In the genomic region with DNA sequence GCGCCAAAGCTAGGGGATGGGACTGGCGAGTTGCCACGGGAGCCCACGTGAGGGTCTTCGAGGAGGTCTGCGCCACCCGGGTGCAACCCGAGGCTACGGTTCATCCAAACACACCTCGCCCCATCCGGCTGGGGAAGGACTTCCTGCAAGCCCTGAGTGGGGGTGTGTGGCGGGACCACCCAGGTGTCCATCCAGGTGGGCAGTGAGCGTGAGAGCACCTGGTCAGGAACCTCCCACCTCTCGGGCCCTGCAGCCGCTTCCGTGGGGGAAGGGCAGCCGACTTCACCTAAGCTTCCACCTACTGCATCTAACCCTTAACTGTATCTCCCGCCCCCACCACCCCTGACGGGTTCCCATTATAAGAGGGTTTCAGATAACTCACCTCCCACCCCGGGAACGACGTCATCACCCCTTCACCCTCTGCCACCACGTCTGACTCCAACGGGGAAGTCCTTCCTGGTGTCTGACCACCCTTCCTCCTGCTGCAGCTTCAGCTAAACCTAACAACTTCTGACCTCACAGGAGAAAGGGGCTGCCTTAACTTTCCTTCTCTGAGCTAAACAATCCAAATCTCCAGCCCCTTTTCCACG, we compare ENCODE assay signal across 9 cellular contexts. TPM values are rescaled to one million over a fixed set of nuclear protein-coding genes. Genes with fewer than 3 reads are reported as not detected.
A peak's percentile ranks its signal among the peaks of the same experiment; 100 is the strongest.
DNase-seq lines count a peak whose midpoint lies in the region; ATAC-seq and TF ChIP-seq lines count a peak whose summit lies in the region.
"Had no signal": no experiment of that assay in that cellular context is flagged by ENCODE, and none has a peak within 500 bp of the region (broad histone marks: within the 10 kb centered on the region; RNA-seq: fewer than 3 reads in every experiment).

No MANE protein-coding gene starts in this region.

- no peaks in the 10 kb centered on the region for H3K9me3 Mint-ChIP-seq in activated naive CD8-positive, alpha-beta T cell treated with anti-CD3 and anti-CD28 coated beads for 36 hours
- H3K9me3 Mint-ChIP-seq in osteocyte (ENCODE audit: unreplicated experiment) = no peaks in the 10 kb centered on the region

- ATAC-seq in GM18867 (IDR thresholded peaks at IDR 0.05; ENCODE audit: unreplicated experiment) = no peak

- H3K4me1 Mint-ChIP-seq in activated naive CD8-positive, alpha-beta T cell treated with anti-CD3 and anti-CD28 coated beads for 36 hours = peaks cover 19% of the 10 kb centered on the region
- peaks cover 20% of the 10 kb centered on the region for H3K4me1 Mint-ChIP-seq in osteocyte (ENCODE audit: unreplicated experiment)

- H3K27ac ChIP-seq in OCI-LY3 (ENCODE audit: low read length) = no peak overlapping the region
- H3K27ac ChIP-seq in tibial nerve = peak overlapping the region in 1 of 4 donors; percentile 10
- H3K27ac ChIP-seq: right lobe of liver had no signal

- peak overlapping the region; percentile 99 for H3K4me2 ChIP-seq in OCI-LY3 (ENCODE audit: low read length)

- H3K4me3 Mint-ChIP-seq in activated naive CD8-positive, alpha-beta T cell treated with anti-CD3 and anti-CD28 coated beads for 36 hours = peak overlapping the region; percentile 75
- peak overlapping the region; percentile 74 for H3K4me3 Mint-ChIP-seq in osteocyte (ENCODE audit: unreplicated experiment)

- H2AFZ ChIP-seq in OCI-LY3 (ENCODE audit: low read depth, low read length) = peak overlapping the region; percentile 56; the same call in 1 of the 2 replicates

- peak overlapping the region; percentile 79 for H3K4me3 ChIP-seq in OCI-LY3 (ENCODE audit: low read length)
- peak overlapping the region in 1 of 4 donors; percentile 41 for H3K4me3 ChIP-seq in tibial nerve

- no peak for TF ChIP-seq POLR2A in tibial nerve (IDR thresholded peaks at IDR 0.05)

- no peaks in the 10 kb centered on the region for H4K20me1 ChIP-seq in OCI-LY3 (ENCODE audit: insufficient read depth, low read length)

- H3K27ac Mint-ChIP-seq in activated naive CD8-positive, alpha-beta T cell treated with anti-CD3 and anti-CD28 coated beads for 36 hours = peak overlapping the region; percentile 6
- H3K27ac Mint-ChIP-seq in osteocyte (ENCODE audit: unreplicated experiment) = no peak overlapping the region

- H3K9ac ChIP-seq in ES-I3 (ENCODE audit: low read depth, low read length) = peak overlapping the region; percentile 38; the same call in 1 of the 2 replicates
- H3K9ac ChIP-seq in OCI-LY3 (ENCODE audit: low read length) = peak overlapping the region; percentile 65; the same call in 1 of the 2 replicates

- peaks cover 12% of the 10 kb centered on the region for H3K27me3 Mint-ChIP-seq in activated naive CD8-positive, alpha-beta T cell treated with anti-CD3 and anti-CD28 coated beads for 36 hours
- peaks cover 21% of the 10 kb centered on the region for H3K27me3 Mint-ChIP-seq in osteocyte (ENCODE audit: unreplicated experiment)

- 11 to 12% methylated on average over 24 to 25 of the region's 25 CpGs for WGBS in tibial nerve, 2 donors

- H3K36me3 ChIP-seq in ES-I3 (ENCODE audit: insufficient read depth, low read length) (no peaks in the 10 kb centered on the region), OCI-LY3 (replicated peaks; ENCODE audit: low read depth, low read length) (no peaks in the 10 kb centered on the region), tibial nerve (no peaks in the 10 kb centered on the region)
- H3K36me3 ChIP-seq: right lobe of liver had no signal

- TF ChIP-seq CTCF in OCI-LY3 (IDR thresholded peaks at IDR 0.05; ENCODE audit: low read depth, low read length) (no peak), osteocyte (IDR thresholded peaks at IDR 0.05) (no peak), tibial nerve (IDR thresholded peaks at IDR 0.05) (no peak)

- H3K27me3 ChIP-seq in OCI-LY3 (ENCODE audit: low read depth, low read length) (peaks cover 48% of the 10 kb centered on the region), tibial nerve (peaks cover 0 to 24% of the 10 kb centered on the region in 2 donors)

- H3K9me3 ChIP-seq in ES-I3 (ENCODE audit: control insufficient read depth, insufficient read depth, low read length) (no peaks in the 10 kb centered on the region), OCI-LY3 (ENCODE audit: insufficient read depth, low read length) (no peaks in the 10 kb centered on the region), tibial nerve (no peaks in the 10 kb centered on the region)
- H3K9me3 ChIP-seq: right lobe of liver had no signal

- H3K36me3 Mint-ChIP-seq in activated naive CD8-positive, alpha-beta T cell treated with anti-CD3 and anti-CD28 coated beads for 36 hours = no peaks in the 10 kb centered on the region
- H3K36me3 Mint-ChIP-seq in osteocyte (ENCODE audit: unreplicated experiment) = no peaks in the 10 kb centered on the region

- TF ChIP-seq EP300 in tibial nerve (IDR thresholded peaks at IDR 0.05) = no peak

- DNase-seq in activated naive CD8-positive, alpha-beta T cell treated with anti-CD3 and anti-CD28 coated beads for 36 hours = peak; percentile 55
- DNase-seq in osteocyte (ENCODE audit: extremely low spot score, unreplicated experiment) (no peak), tibial nerve (ENCODE audit: low spot score in 2 of 2) (no peak), HK-2 (ENCODE audit: unreplicated experiment) (no peak), SIG-M5 (lab: John Stamatoyannopoulos, UW) (no peak)

- H3K79me2 ChIP-seq in OCI-LY3 (ENCODE audit: low read length) = no peaks in the 10 kb centered on the region

- H3K4me1 ChIP-seq in ES-I3 (ENCODE audit: insufficient read depth, low read length) (peaks cover 4% of the 10 kb centered on the region; the same call in 1 of the 2 replicates), OCI-LY3 (ENCODE audit: low read length) (peaks cover 35% of the 10 kb centered on the region), tibial nerve (peaks cover 0 to 45% (median 14%) of the 10 kb centered on the region in 4 donors)

RNA-seq across cellular contexts. Expression of gene SMUG1, which starts 27.3 kb away (rescaled TPM):
- 10 to 100 TPM; 18.0 to 18.3 TPM for total RNA-seq in activated naive CD8-positive, alpha-beta T cell treated with anti-CD3 and anti-CD28 coated beads for 36 hours
- total RNA-seq in osteocyte = 33.8 and 34.5 TPM in 2 replicates
- 10 to 100 TPM; 31.5 to 55.5 (median 36.3) TPM for total RNA-seq in tibial nerve
